In genomic region chr14:101947577-101947903, GRCh38 we compare ENCODE assay signal across 8 cellular contexts. TPM values are rescaled to one million over a fixed set of nuclear protein-coding genes. Genes with fewer than 3 reads are reported as not detected.
DNase-seq lines count a peak whose midpoint lies in the region; ATAC-seq and TF ChIP-seq lines count a peak whose summit lies in the region.

No MANE protein-coding gene starts in this region.

- no peak for TF ChIP-seq CTCF in 22Rv1 (IDR thresholded peaks at IDR 0.05)

- H3K9me3 ChIP-seq in KOPT-K1 (ENCODE audit: insufficient read depth, low read length, poor library complexity, severe bottlenecking) (no peaks in the 10 kb centered on the region), mesodermal cell (ENCODE audit: control insufficient read depth, low read length) (no peaks in the 10 kb centered on the region)

- H3K4me3 ChIP-seq in mesodermal cell (ENCODE audit: extremely low read depth, insufficient read depth, low read length, poor library complexity, severe bottlenecking) (peak overlapping the region; percentile 83), urinary bladder (ENCODE audit: low read depth, low read length) (peak overlapping the region; percentile 59)

- DNase-seq in caudate nucleus (lab: John Stamatoyannopoulos, UW), result peak in 3 of 61 donors; percentile 46 to 64 (median 60)
- no peak for DNase-seq in iPS-NIHi7 (ENCODE audit: extremely low spot score)
- no peak for DNase-seq in HK-2 (ENCODE audit: unreplicated experiment)

- H3K27ac ChIP-seq in 22Rv1, result peak overlapping the region; percentile 92
- peak overlapping the region; percentile 78 for H3K27ac ChIP-seq in KOPT-K1 (ENCODE audit: low read depth, low read length, poor library complexity, severe bottlenecking)
- peak overlapping the region; percentile 97 for H3K27ac ChIP-seq in caudate nucleus (ENCODE audit: low read depth, low read length)
- H3K27ac ChIP-seq in mesodermal cell (ENCODE audit: low read depth, low read length, severe bottlenecking), result peak overlapping the region; percentile 93
- H3K27ac ChIP-seq in urinary bladder (ENCODE audit: low read depth), result peak overlapping the region; percentile 95

- H3K4me1 ChIP-seq in mesodermal cell (ENCODE audit: control insufficient read depth, insufficient read depth, low read length, poor library complexity, severe bottlenecking) (peaks cover 5% of the 10 kb centered on the region), urinary bladder (ENCODE audit: insufficient read depth) (peaks cover 2% of the 10 kb centered on the region)

- H3K36me3 ChIP-seq in KOPT-K1 (ENCODE audit: insufficient read depth, low read length), result no peaks in the 10 kb centered on the region
- H3K36me3 ChIP-seq in mesodermal cell (ENCODE audit: control insufficient read depth, insufficient read depth, low read length), result no peaks in the 10 kb centered on the region
- no peaks in the 10 kb centered on the region for H3K36me3 ChIP-seq in urinary bladder (ENCODE audit: insufficient read depth)

- ATAC-seq in GM19395 (IDR thresholded peaks at IDR 0.05; ENCODE audit: unreplicated experiment), result peak; percentile 11

- WGBS in mesodermal cell (ENCODE audit: insufficient coverage in 2 of 2), 2 experiments, result 34 to 35% methylated on average over 8 of the region's 8 CpGs
- 8% methylated on average over 8 of the region's 8 CpGs for WGBS in urinary bladder

RNA-seq across cellular contexts. Expression of gene DYNC1H1, which starts 16.8 kb away (rescaled TPM):
- polyA plus RNA-seq in mesodermal cell (2013, experiment 1 of 2), result 264 TPM
- polyA plus RNA-seq in mesodermal cell (2013, experiment 2 of 2), result 177 TPM
- total RNA-seq in urinary bladder, result 377 TPM
- polyA plus RNA-seq in urinary bladder, result 195 TPM
